ENCODE assay signal across 22 cellular contexts in the genomic region with DNA sequence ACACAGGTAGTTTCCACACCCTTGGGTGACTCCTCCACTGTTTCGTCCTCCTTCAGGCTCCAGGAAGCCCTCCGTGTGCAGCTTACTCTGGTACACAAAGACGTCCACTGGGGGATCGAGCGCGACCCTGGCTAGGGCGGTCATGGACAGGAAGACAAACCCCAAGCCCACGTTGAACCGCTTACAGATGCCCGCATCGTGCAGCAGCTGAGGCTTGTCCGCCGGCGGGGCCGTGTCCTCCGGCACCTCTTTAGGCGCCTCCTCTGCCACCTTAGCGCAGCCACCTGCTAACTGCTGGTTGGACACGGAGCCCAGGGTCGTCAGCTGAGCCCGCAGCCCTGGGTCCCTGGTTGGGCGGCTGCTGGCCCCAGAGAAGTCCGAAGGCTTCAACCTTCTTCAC.
A peak's percentile ranks its signal among the peaks of the same experiment; 100 is the strongest.
DNase-seq lines count a peak whose midpoint lies in the region; TF ChIP-seq lines count a peak whose summit lies in the region.
"Had no signal": no experiment of that assay in that cellular context is flagged by ENCODE, and none has a peak within 500 bp of the region (broad histone marks: within the 10 kb centered on the region; RNA-seq: fewer than 3 reads in every experiment).

No MANE protein-coding gene starts in this region.

- no peak overlapping the region for H4K8ac ChIP-seq in neuronal stem cell (ENCODE audit: low read depth, low read length)

- no peak overlapping the region for H2AFZ ChIP-seq in neuronal stem cell (ENCODE audit: low read length)

- H3K23ac ChIP-seq in neuronal stem cell (ENCODE audit: low read depth, low read length, poor library complexity) = no peak overlapping the region

- no CpG with 5 or more reads among the region's 23 CpGs for WGBS in neuronal stem cell (ENCODE audit: extremely low coverage in 2 of 2, insufficient read length in 2 of 2, insufficient replicate concordance in 1 of 2), 2 donors

- H3K4me3 ChIP-seq in neuronal stem cell (ENCODE audit: low read length in 2 of 2) = no peak overlapping the region
- H3K4me3 ChIP-seq: BLaER1 had no signal

- H3K4me3 Mint-ChIP-seq in chondrocyte (ENCODE audit: unreplicated experiment) = no peak overlapping the region
- H3K4me3 Mint-ChIP-seq: CD14-positive monocyte; CD4-positive, alpha-beta memory T cell; CD8-positive, alpha-beta memory T cell had no signal

- H3K27me3 Mint-ChIP-seq in chondrocyte (ENCODE audit: low read depth) = no peaks in the 10 kb centered on the region
- H3K27me3 Mint-ChIP-seq: CD4-positive, alpha-beta memory T cell; CD4-positive, CD25-positive, alpha-beta regulatory T cell; CD8-positive, alpha-beta memory T cell had no signal

- H2AK5ac ChIP-seq in neuronal stem cell (ENCODE audit: low read depth, low read length) = peak overlapping the region; percentile 74

- H2BK12ac ChIP-seq in neuronal stem cell (ENCODE audit: low read length) = no peak overlapping the region

- no peak overlapping the region for H3K4me2 ChIP-seq in neuronal stem cell (ENCODE audit: insufficient read depth, low read length, poor library complexity, severe bottlenecking)
- H3K4me2 ChIP-seq: BLaER1 had no signal

- H2BK5ac ChIP-seq in neuronal stem cell (ENCODE audit: low read length) = no peak overlapping the region

- no peak overlapping the region for H2BK120ac ChIP-seq in neuronal stem cell (ENCODE audit: low read depth, low read length)

- H3K18ac ChIP-seq in neuronal stem cell (ENCODE audit: low read length) = peak overlapping the region; percentile 57

- no peaks in the 10 kb centered on the region for H3K9me3 Mint-ChIP-seq in chondrocyte (ENCODE audit: low read depth)

- H2BK15ac ChIP-seq in neuronal stem cell (ENCODE audit: low read length) = no peak overlapping the region

- no peak overlapping the region for H3K9ac ChIP-seq in neuronal stem cell (ENCODE audit: low read depth, low read length, poor library complexity)
- H3K9ac ChIP-seq: BLaER1 had no signal

- no peak overlapping the region for H3K4ac ChIP-seq in neuronal stem cell (ENCODE audit: low read length)

- DNase-seq in chondrocyte (ENCODE audit: low spot score) = peak; percentile 92
- DNase-seq in neuronal stem cell (ENCODE audit: low spot score) = no peak
- DNase-seq in globus pallidus (ENCODE audit: low spot score) = no peak
- no peak for DNase-seq in islet precursor cell
- no peak for DNase-seq in activated naive CD4-positive, alpha-beta T cell (lab: John Stamatoyannopoulos, UW)
- DNase-seq: 8988T; ACHN; BE2C; C1 segment of cervical spinal cord; CD4-positive, alpha-beta memory T cell; CD4-positive, CD25-positive, alpha-beta regulatory T cell; CD8-positive, alpha-beta memory T cell; COR-L47; DMS 273 treated with DMSO at 0.1 percent for 48 hours; DMS153; DMS53; DMS79; DND-41; EL; GDM1 had no signal

- no peaks in the 10 kb centered on the region for H3K4me1 Mint-ChIP-seq in chondrocyte (ENCODE audit: low read depth)
- H3K4me1 Mint-ChIP-seq: CD14-positive monocyte; CD4-positive, alpha-beta memory T cell; CD4-positive, CD25-positive, alpha-beta regulatory T cell; CD8-positive, alpha-beta memory T cell had no signal

- H3K36me3 ChIP-seq in neuronal stem cell (replicated peaks in 1 of 2; ENCODE audit: control insufficient read depth in 2 of 2, insufficient read depth in 2 of 2, low read length in 2 of 2) = no peaks in the 10 kb centered on the region
- H3K36me3 ChIP-seq: BE2C, BLaER1 had no signal

- no peak overlapping the region for H3K27ac Mint-ChIP-seq in chondrocyte (ENCODE audit: unreplicated experiment)
- H3K27ac Mint-ChIP-seq: CD14-positive monocyte; CD4-positive, alpha-beta memory T cell; CD4-positive, CD25-positive, alpha-beta regulatory T cell; CD8-positive, alpha-beta memory T cell had no signal

- H3K27ac ChIP-seq in neuronal stem cell (replicated peaks; ENCODE audit: low read length) = no peak overlapping the region
- H3K27ac ChIP-seq: BLaER1 had no signal

- no peaks in the 10 kb centered on the region for H3K36me3 Mint-ChIP-seq in chondrocyte (ENCODE audit: low read depth)
- H3K36me3 Mint-ChIP-seq: CD14-positive monocyte; CD4-positive, alpha-beta memory T cell; CD4-positive, CD25-positive, alpha-beta regulatory T cell; CD8-positive, alpha-beta memory T cell had no signal

- peak overlapping the region; percentile 72 for H4K91ac ChIP-seq in neuronal stem cell (ENCODE audit: low read depth, low read length, poor library complexity)

- no peaks in the 10 kb centered on the region for H3K4me1 ChIP-seq in neuronal stem cell (ENCODE audit: control insufficient read depth in 2 of 2, insufficient read depth in 1 of 2, low read depth in 1 of 2, low read length in 2 of 2)
- H3K4me1 ChIP-seq: BE2C, BLaER1 had no signal

- TF ChIP-seq CTCF in chondrocyte (IDR thresholded peaks at IDR 0.05) = no peak

- peak overlapping the region; percentile 82 for H3K14ac ChIP-seq in neuronal stem cell (ENCODE audit: low read length)

- no peaks in the 10 kb centered on the region for H3K27me3 ChIP-seq in neuronal stem cell (ENCODE audit: control insufficient read depth in 3 of 3, insufficient read depth in 3 of 3, low read depth in 1 of 3, low read length in 3 of 3)
- H3K27me3 ChIP-seq: BE2C, BLaER1 had no signal

- peaks cover 3% of the 10 kb centered on the region for H3K79me1 ChIP-seq in neuronal stem cell (ENCODE audit: low read depth, low read length)

- peaks cover 0 to 2% of the 10 kb centered on the region in 2 donors for H3K9me3 ChIP-seq in neuronal stem cell (replicated peaks in 1 of 2; ENCODE audit: control insufficient read depth in 2 of 2, insufficient read depth in 1 of 2, low read depth in 1 of 2, low read length in 2 of 2)
- H3K9me3 ChIP-seq: BE2C had no signal
